In the genomic region with DNA sequence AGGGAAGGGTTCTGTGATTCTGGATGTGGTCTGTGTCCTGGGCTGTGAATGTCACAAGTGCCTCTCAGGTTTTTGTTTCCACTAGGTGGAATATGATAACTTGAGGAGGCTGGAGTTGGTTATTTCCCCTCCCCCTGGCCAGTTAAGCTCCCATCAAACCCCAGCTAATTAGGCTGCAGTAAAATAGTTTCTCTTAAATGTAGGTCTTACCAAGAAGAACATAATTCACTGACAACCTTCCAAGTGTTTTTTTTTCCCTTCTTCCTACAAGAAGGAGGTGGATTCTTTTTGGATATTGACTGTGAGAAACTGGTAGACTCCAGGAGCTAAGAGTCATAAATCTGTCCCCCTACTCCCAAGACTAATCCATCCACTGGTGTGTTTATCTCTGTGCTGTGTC, we compare ENCODE assay signal across 17 cellular contexts. TPM values are rescaled to one million over a fixed set of nuclear protein-coding genes. Genes with fewer than 3 reads are reported as not detected.
"Had no signal": no experiment of that assay in that cellular context is flagged by ENCODE, and none has a peak within 500 bp of the region (broad histone marks: within the 10 kb centered on the region; RNA-seq: fewer than 3 reads in every experiment).

No MANE protein-coding gene starts in this region.

RNA-seq across cellular contexts. Expression of gene PSG2, which starts 15.9 kb away (rescaled TPM):
- total RNA-seq: natural killer cell treated with Interleukin-12 subunit alpha and Interleukin-12 subunit beta and Interleukin-15 and Interleukin-18, amount 100 ng/mL, for 72 hours; neural crest cell; omental fat pad; osteocyte; pancreas; posterior vena cava; prostate gland; pulmonary artery endothelial cell; right atrium auricular region; sciatic nerve; smooth muscle cell; spleen; testis; transverse colon; upper lobe of right lung; urinary bladder; uterus had no signal
- polyA plus RNA-seq: pancreas, smooth muscle cell, spleen, urinary bladder had no signal
